1 cellular context compared by ENCODE assay signal in genomic region chr3:57935539-57935938, GRCh38.
TF ChIP-seq lines count a peak whose summit lies in the region.

No MANE protein-coding gene starts in this region.

TF ChIP-seq in K562, 482 proteins besides CTCF, POLR2A, EP300 and RAD21 (continued from another document):
- no peak for TF ChIP-seq ZNF740 (CRISPR knock-in tag; IDR thresholded peaks at IDR 0.05)
- TF ChIP-seq ZNF740 (tag; IDR thresholded peaks at IDR 0.05) = no peak
- peak; percentile 93 for TF ChIP-seq CBFA2T2 (conservative IDR thresholded peaks at IDR 0.05)
- no peak for TF ChIP-seq FOXA3 (CRISPR knock-in tag; conservative IDR thresholded peaks at IDR 0.05 in 1 of 2, IDR thresholded peaks at IDR 0.05 in 1 of 2)
- TF ChIP-seq SAP30 (IDR thresholded peaks at IDR 0.05; ENCODE audit: borderline replicate concordance, insufficient read depth, low read depth, low read length, poor library complexity, severe bottlenecking) = no peak
- peak; percentile 70 for TF ChIP-seq BHLHE40 (IDR thresholded peaks at IDR 0.05; ENCODE audit: low read length)
- peak; percentile 16 for TF ChIP-seq HDAC3 (IDR thresholded peaks at IDR 0.05; ENCODE audit: borderline replicate concordance, partially characterized antibody)
- no peak for TF ChIP-seq ARID3B (CRISPR knock-in tag; IDR thresholded peaks at IDR 0.05; ENCODE audit: borderline replicate concordance)
- peak; percentile 71 for TF ChIP-seq L3MBTL2 (IDR thresholded peaks at IDR 0.05)
- peak; percentile 78; the same call in 1 of the 2 replicates for TF ChIP-seq ZNF395 (CRISPR knock-in tag; IDR thresholded peaks at IDR 0.05)
- peak; percentile 22; the same call in 1 of the 2 replicates for TF ChIP-seq SMARCC2 (IDR thresholded peaks at IDR 0.05; ENCODE audit: low read depth)
- 0 out of 2 replicates have a peak, but pooled peaks have one; percentile 55 for TF ChIP-seq HDAC2 (IDR thresholded peaks at IDR 0.05)
- no peak for TF ChIP-seq REST (CRISPR knock-in tag; IDR thresholded peaks at IDR 0.05; ENCODE audit: low read depth)
- no peak for TF ChIP-seq HMGXB4 (CRISPR knock-in tag; IDR thresholded peaks at IDR 0.05)
- TF ChIP-seq RBM14 (IDR thresholded peaks at IDR 0.05; ENCODE audit: borderline replicate concordance, insufficient read depth, low read depth, low read length) = no peak
- no peak for TF ChIP-seq CEBPZ (IDR thresholded peaks at IDR 0.05; ENCODE audit: borderline replicate concordance, low read depth, low read length)
- TF ChIP-seq ZKSCAN1 (IDR thresholded peaks at IDR 0.05; ENCODE audit: low read depth, low read length) = no peak
- peak; percentile 76 for TF ChIP-seq PML (IDR thresholded peaks at IDR 0.05; ENCODE audit: low read length)
- TF ChIP-seq TAL1 (IDR thresholded peaks at IDR 0.05) = peak; percentile 88
- TF ChIP-seq ARID3A (IDR thresholded peaks at IDR 0.05; ENCODE audit: borderline replicate concordance, low read depth, low read length) = 0 out of 2 replicates have a peak, but pooled peaks have one; percentile 22
- TF ChIP-seq PCBP2 (IDR thresholded peaks at IDR 0.05; ENCODE audit: low read depth, low read length, poor library complexity, severe bottlenecking) = no peak
- peak; percentile 94 for TF ChIP-seq TEAD4 (IDR thresholded peaks at IDR 0.05; ENCODE audit: low read length)
- TF ChIP-seq TEAD4 (CRISPR knock-in tag; IDR thresholded peaks at IDR 0.05; ENCODE audit: borderline replicate concordance) = no peak
- no peak for TF ChIP-seq ZNF124 (CRISPR knock-in tag; IDR thresholded peaks at IDR 0.05)
- TF ChIP-seq DLX4 (CRISPR knock-in tag; IDR thresholded peaks at IDR 0.05) = no peak
